13 cellular contexts compared by ENCODE assay signal in the genomic region with DNA sequence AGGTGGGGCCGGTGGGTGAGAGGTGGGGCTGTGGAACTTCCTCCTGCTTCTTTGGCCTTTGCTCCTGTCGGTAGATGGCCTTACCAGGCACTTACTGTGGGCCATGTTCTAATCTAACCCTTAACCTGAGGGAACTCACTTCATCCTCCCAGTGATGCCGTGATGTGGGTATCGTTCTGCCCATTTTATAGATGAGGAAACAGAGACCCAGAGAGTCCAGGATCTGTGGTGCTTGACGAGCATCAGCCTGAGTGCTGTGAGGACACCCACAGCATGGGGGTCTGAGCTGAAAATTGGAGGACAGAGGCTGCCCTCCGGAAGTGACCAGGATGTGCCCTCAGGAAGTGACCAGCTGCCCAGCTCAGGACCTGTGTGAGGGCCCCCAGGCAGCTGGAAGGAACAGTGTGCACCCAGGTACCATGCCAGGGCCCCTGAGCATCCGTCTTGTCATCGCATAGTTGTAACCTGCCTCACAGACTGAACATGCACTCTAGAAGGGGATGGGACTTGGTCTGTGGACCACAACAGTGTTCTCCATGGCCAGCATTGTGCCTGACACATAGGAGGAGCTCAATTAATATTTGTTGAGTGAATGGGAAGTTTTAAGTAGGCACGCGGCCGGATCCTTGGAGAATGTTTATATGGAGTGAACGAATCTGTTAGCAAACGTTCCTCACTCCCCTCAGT. TPM values are rescaled to one million over a fixed set of nuclear protein-coding genes. Genes with fewer than 3 reads are reported as not detected.
A peak's percentile ranks its signal among the peaks of the same experiment; 100 is the strongest.
DNase-seq lines count a peak whose midpoint lies in the region; ATAC-seq, FAIRE-seq and TF ChIP-seq lines count a peak whose summit lies in the region.
"Had no signal": no experiment of that assay in that cellular context is flagged by ENCODE, and none has a peak within 500 bp of the region (broad histone marks: within the 10 kb centered on the region; RNA-seq: fewer than 3 reads in every experiment).

No MANE protein-coding gene starts in this region.

- TF ChIP-seq CTCF in HepG2 (CRISPR knock-in tag; IDR thresholded peaks at IDR 0.05) (no peak), right lobe of liver (IDR thresholded peaks at IDR 0.05) (no peak), mammary epithelial cell (conservative IDR thresholded peaks at IDR 0.05 in 1 of 2, IDR thresholded peaks at IDR 0.05 in 1 of 2; ENCODE audit: extremely low read depth in 1 of 2, insufficient read depth in 1 of 2, low read depth in 1 of 2, low read length in 2 of 2) (no peak), vagina (IDR thresholded peaks at IDR 0.05) (no peak)

- no peaks in the 10 kb centered on the region for H3K9me3 ChIP-seq in HepG2 (ENCODE audit: low read length)
- no peaks in the 10 kb centered on the region for H3K9me3 ChIP-seq in right lobe of liver
- no peaks in the 10 kb centered on the region for H3K9me3 ChIP-seq in mammary epithelial cell (replicated peaks; ENCODE audit: insufficient read depth, low read length)
- H3K9me3 ChIP-seq in vagina = no peaks in the 10 kb centered on the region

- dilution Hi-C loops in mammary epithelial cell (cut with HindIII; ENCODE audit: low sequenced_read_pairs) = no loop called here

- no peak for ATAC-seq in HepG2
- no peak for ATAC-seq in right lobe of liver
- no peak for ATAC-seq in naive B cell (ENCODE audit: low read depth in 2 of 2)

- POLR2A ChIA-PET in HepG2 (lab: Yijun Ruan, JAX) = no interaction called here

- no peaks in the 10 kb centered on the region for H3K9me3 Mint-ChIP-seq in naive B cell
- H3K9me3 Mint-ChIP-seq in T-helper 2 cell treated with Interferon-gamma antibody and Interleukin-4, amounts not matched to agents 5 μg/mL and 100 μg/mL, for 36 hours = no peaks in the 10 kb centered on the region
- H3K9me3 Mint-ChIP-seq: stimulated activated naive CD8-positive, alpha-beta T cell treated with anti-CD3 and anti-CD28 coated beads, Interleukin-15, Interleukin-2, amounts not matched to agents 100 ng/mL and 50 ng/mL, for 24 hours had no signal

- H3K4me3 Mint-ChIP-seq in naive B cell = peak overlapping the region in 4 of 8 donors; percentile 39 to 84 (median 56)
- H3K4me3 Mint-ChIP-seq in T-helper 2 cell treated with Interferon-gamma antibody and Interleukin-4, amounts not matched to agents 5 μg/mL and 100 μg/mL, for 36 hours = no peak overlapping the region
- H3K4me3 Mint-ChIP-seq: stimulated activated naive CD8-positive, alpha-beta T cell treated with anti-CD3 and anti-CD28 coated beads, Interleukin-15, Interleukin-2, amounts not matched to agents 100 ng/mL and 50 ng/mL, for 24 hours had no signal

- H3K27me3 Mint-ChIP-seq in naive B cell = no peaks in the 10 kb centered on the region
- no peaks in the 10 kb centered on the region for H3K27me3 Mint-ChIP-seq in T-helper 2 cell treated with Interferon-gamma antibody and Interleukin-4, amounts not matched to agents 5 μg/mL and 100 μg/mL, for 36 hours (ENCODE audit: low read depth)

- TF ChIP-seq EP300 in HepG2 (IDR thresholded peaks at IDR 0.05; ENCODE audit: low read depth in 2 of 2, low read length in 2 of 2) (no peak), HepG2 (CRISPR knock-in tag; IDR thresholded peaks at IDR 0.05; ENCODE audit: borderline replicate concordance) (no peak)

- H4K20me1 ChIP-seq in HepG2 (ENCODE audit: insufficient read depth, low read length) (peaks cover 88% of the 10 kb centered on the region), mammary epithelial cell (ENCODE audit: insufficient read depth, low read length) (no peaks in the 10 kb centered on the region)

- peaks cover 97% of the 10 kb centered on the region for H3K4me1 ChIP-seq in HepG2 (ENCODE audit: insufficient read depth, low read length)
- peaks cover 0 to 82% (median 41%) of the 10 kb centered on the region in 4 donors for H3K4me1 ChIP-seq in right lobe of liver
- H3K4me1 ChIP-seq in mammary epithelial cell (ENCODE audit: insufficient read depth, low read length) = peaks cover 54% of the 10 kb centered on the region
- peaks cover 83% of the 10 kb centered on the region for H3K4me1 ChIP-seq in vagina

- intact Hi-C loops in HepG2 (cut with micrococcal nuclease; ENCODE audit: unreplicated experiment) (no loop called here), right lobe of liver (cut with DNase I) (no loop called here), mammary epithelial cell (cut with micrococcal nuclease) (no loop called here), vagina (cut with DNase I) (no loop called here)

- in situ Hi-C loops in HepG2 (cut with HindIII; ENCODE audit: extremely low pct_ligation_motif_present, low pct_unique_long_range_greater_than_20kb) (no loop called here), mammary epithelial cell (cut with MboI; ENCODE audit: low sequenced_read_pairs in 2 of 2) (no loop called here)

- H3K4me2 ChIP-seq in HepG2 (ENCODE audit: low read depth, low read length) = no peak overlapping the region; the same call in 1 of the 2 replicates
- H3K4me2 ChIP-seq in mammary epithelial cell (ENCODE audit: insufficient read depth, low read depth, low read length) = no peak overlapping the region
- H3K4me2 ChIP-seq: PC-9 had no signal

- H2AFZ ChIP-seq in HepG2 (ENCODE audit: low read length) (no peak overlapping the region), mammary epithelial cell (ENCODE audit: low read depth, low read length) (no peak overlapping the region)
- H2AFZ ChIP-seq: PC-9 had no signal

- TF ChIP-seq POLR2A in HepG2 (IDR thresholded peaks at IDR 0.05; ENCODE audit: insufficient read depth in 1 of 2, low read depth in 2 of 2, low read length in 2 of 2) (no peak), right lobe of liver (IDR thresholded peaks at IDR 0.05) (no peak), vagina (IDR thresholded peaks at IDR 0.05) (no peak)

- H3K27me3 ChIP-seq in HepG2 (ENCODE audit: control insufficient read depth in 1 of 2, insufficient read depth in 2 of 2, low read length in 2 of 2) (no peaks in the 10 kb centered on the region), right lobe of liver (no peaks in the 10 kb centered on the region), mammary epithelial cell (ENCODE audit: insufficient read depth, low read length) (no peaks in the 10 kb centered on the region), vagina (no peaks in the 10 kb centered on the region)

- no peak for FAIRE-seq in HepG2 (lab: Jason Lieb, UNC)

- BruUV-seq in HepG2 (replicated peaks; lab: Mats Ljungman, UMichigan) (no TSS peak), mammary epithelial cell (replicated peaks; lab: Mats Ljungman, UMichigan) (no TSS peak)

- CTCF ChIA-PET in HepG2 (lab: Yijun Ruan, JAX; ENCODE audit: low intra/inter-chr PET ratio, low total read pairs) = no interaction called here
- CTCF ChIA-PET in mammary epithelial cell (lab: Charles Lee; ENCODE audit: low non-redundant PET) = interaction anchor here (0.7 kb wide), 1 partner anchor 612 kb away, joined by 3 read pairs; no protein-coding TSS in a partner anchor

- H3K4me3 ChIP-seq in HepG2 (replicated peaks in 1 of 3; ENCODE audit: insufficient read depth in 1 of 3, low read depth in 2 of 3, low read length in 3 of 3) (no peak overlapping the region), right lobe of liver (no peak overlapping the region), mammary epithelial cell (replicated peaks in 1 of 3; ENCODE audit: insufficient read depth in 1 of 3, low read depth in 2 of 3, low read length in 3 of 3) (no peak overlapping the region), vagina (no peak overlapping the region)
- H3K4me3 ChIP-seq: PC-9 had no signal

- H3K27ac Mint-ChIP-seq in naive B cell = peak overlapping the region in 5 of 6 donors; percentile 90 to 94 (median 94)
- H3K27ac Mint-ChIP-seq in T-helper 2 cell treated with Interferon-gamma antibody and Interleukin-4, amounts not matched to agents 5 μg/mL and 100 μg/mL, for 36 hours = no peak overlapping the region
- H3K27ac Mint-ChIP-seq: stimulated activated naive CD8-positive, alpha-beta T cell treated with anti-CD3 and anti-CD28 coated beads, Interleukin-15, Interleukin-2, amounts not matched to agents 100 ng/mL and 50 ng/mL, for 24 hours had no signal

- 90% methylated on average over 7 of the region's 13 CpGs for WGBS in HepG2 (ENCODE audit: low lambda C conversion rate)
- WGBS in right lobe of liver (ENCODE audit: insufficient coverage, low coverage, low lambda C conversion rate, missing lambda C conversion rate) = 77% methylated on average over 9 of the region's 13 CpGs
- 95% methylated on average over 13 of the region's 13 CpGs for WGBS in mammary epithelial cell (ENCODE audit: low coverage, missing lambda C conversion rate)

- peaks cover 54 to 92% (median 80%) of the 10 kb centered on the region in 3 donors for H3K4me1 Mint-ChIP-seq in naive B cell
- peaks cover 10% of the 10 kb centered on the region for H3K4me1 Mint-ChIP-seq in T-helper 2 cell treated with Interferon-gamma antibody and Interleukin-4, amounts not matched to agents 5 μg/mL and 100 μg/mL, for 36 hours (ENCODE audit: low read depth)

- no peaks in the 10 kb centered on the region for H3K36me3 Mint-ChIP-seq in naive B cell
- peaks cover 10% of the 10 kb centered on the region for H3K36me3 Mint-ChIP-seq in T-helper 2 cell treated with Interferon-gamma antibody and Interleukin-4, amounts not matched to agents 5 μg/mL and 100 μg/mL, for 36 hours (ENCODE audit: low read depth)

- peaks cover 6 to 53% of the 10 kb centered on the region in 2 experiments for H3K36me3 ChIP-seq in HepG2 (replicated peaks in 1 of 2; ENCODE audit: control insufficient read depth in 1 of 2, insufficient read depth in 2 of 2, low read length in 2 of 2)
- no peaks in the 10 kb centered on the region for H3K36me3 ChIP-seq in right lobe of liver
- H3K36me3 ChIP-seq in mammary epithelial cell (ENCODE audit: insufficient read depth, low read length) = peaks cover 4% of the 10 kb centered on the region
- H3K36me3 ChIP-seq in vagina = no peaks in the 10 kb centered on the region

- H3K27ac ChIP-seq in HepG2 (ENCODE audit: extremely low read length, insufficient read depth, low read length) (no peak overlapping the region), right lobe of liver (peak overlapping the region in 1 of 3 donors; percentile 53), mammary epithelial cell (ENCODE audit: insufficient read depth, low read depth, low read length) (peak overlapping the region; percentile 82), vagina (peak overlapping the region; percentile 10)
- H3K27ac ChIP-seq: PC-9 had no signal

- H3K9ac ChIP-seq in HepG2 (ENCODE audit: insufficient read depth, low read depth, low read length) (no peak overlapping the region), mammary epithelial cell (ENCODE audit: insufficient read depth, low read length) (no peak overlapping the region)

- TF ChIP-seq RAD21 in HepG2 (CRISPR knock-in tag; IDR thresholded peaks at IDR 0.05) = no peak

- DNase-seq in HepG2 (ENCODE audit: low spot score) (no peak), right lobe of liver (no peak), mammary epithelial cell (no peak), naive B cell (no peak), vagina (ENCODE audit: extremely low spot score in 2 of 2) (no peak), NCI-H1092 (lab: John Stamatoyannopoulos, UW) (no peak), NCI-H2029 treated with DMSO at 0.1 percent for 48 hours (lab: John Stamatoyannopoulos, UW) (no peak)
- no peak for DNase-seq in T-helper 2 cell treated with Interferon-gamma antibody and Interleukin-4, amounts not matched to agents 5 μg/mL and 100 μg/mL, for 36 hours (ENCODE audit: low spot score)
- DNase-seq: ACHN, activated T-cell treated with anti-CD3 and anti-CD28 coated beads for 4 hours, DND-41 had no signal

- peaks cover 98% of the 10 kb centered on the region for H3K79me2 ChIP-seq in HepG2 (ENCODE audit: insufficient read depth, low read length)
- peaks cover 97% of the 10 kb centered on the region for H3K79me2 ChIP-seq in mammary epithelial cell (ENCODE audit: insufficient read depth, low read length)

RNA-seq across cellular contexts. Expression of a gene that starts 8.5 kb away (rescaled TPM):
- 30.4 and 44.7 TPM in 2 replicates for total RNA-seq in HepG2 (2016; rRNA removed; fragmentation: Illumina TruSeq; extraction: Trizol)
- 24.6 and 26.3 TPM in 2 replicates for total RNA-seq in HepG2 (2016; cell fraction: cytosol; rRNA removed; fragmentation: Illumina TruSeq; extraction: Trizol; ENCODE audit: low read depth)
- total RNA-seq in HepG2 (2016; cell fraction: insoluble cytoplasmic fraction; rRNA removed; fragmentation: Illumina TruSeq; extraction: Trizol) = 33.2 and 37.5 TPM in 2 replicates
- total RNA-seq in HepG2 (2016; cell fraction: membrane; rRNA removed; fragmentation: Illumina TruSeq; extraction: Trizol) = 49.4 and 52.7 TPM in 2 replicates
- total RNA-seq in HepG2 (2016; cell fraction: nucleus; rRNA removed; fragmentation: Illumina TruSeq; extraction: Trizol) = 18.1 and 19.8 TPM in 2 replicates
- 119 and 127 TPM in 2 replicates for polyA plus RNA-seq in HepG2 (2011; rRNA removed)
- polyA plus RNA-seq in HepG2 (2011; cell fraction: cytosol; rRNA removed) = 131 and 138 TPM in 2 replicates
- polyA plus RNA-seq in HepG2 (2011; cell fraction: nucleus; rRNA removed) = 94.1 and 101 TPM in 2 replicates
- polyA plus RNA-seq in HepG2 (2012) = 75.9 and 86.0 TPM in 2 replicates
- polyA plus RNA-seq in HepG2 (2016; cell fraction: cytosol; fragmentation: Illumina TruSeq; extraction: Trizol; ENCODE audit: low read depth) = 55.6 and 62.7 TPM in 2 replicates
- polyA plus RNA-seq in HepG2 (2016; cell fraction: insoluble cytoplasmic fraction; fragmentation: Illumina TruSeq; extraction: Trizol; ENCODE audit: low read depth) = 71.0 and 74.4 TPM in 2 replicates
- polyA plus RNA-seq in HepG2 (2016; cell fraction: membrane; fragmentation: Illumina TruSeq; extraction: Trizol; ENCODE audit: low read depth) = 68.1 and 79.5 TPM in 2 replicates
- polyA plus RNA-seq in HepG2 (2016; cell fraction: nucleus; fragmentation: Illumina TruSeq; extraction: Trizol; ENCODE audit: insufficient read depth, low read depth) = 41.9 and 42.8 TPM in 2 replicates
- 13.4 and 281 TPM in 2 replicates for polyA minus RNA-seq in HepG2 (2011; rRNA and poly(A)+ RNA removed; ENCODE audit: low replicate concordance)
- 74.6 and 87.4 TPM in 2 replicates for polyA minus RNA-seq in HepG2 (2011; cell fraction: cytosol; rRNA and poly(A)+ RNA removed)
- polyA minus RNA-seq in HepG2 (2011; cell fraction: nucleus; rRNA and poly(A)+ RNA removed) = 49.3 and 50.8 TPM in 2 replicates
- 100 to 1,000 TPM in 1 of 6 experiments, 10 to 100 TPM in 5; 61.6 to 128 (median 67.5) TPM for total RNA-seq in right lobe of liver
- total RNA-seq in mammary epithelial cell = 10 to 100 TPM; 41.3 to 41.7 TPM
- 50.6 TPM for polyA plus RNA-seq in mammary epithelial cell
- polyA minus RNA-seq in mammary epithelial cell = 68.8 TPM
- 10 to 100 TPM in 2 of 6 donors, 1 to 10 TPM in 4; 4.5 to 15.2 (median 8.0) TPM for polyA plus RNA-seq in naive B cell (ENCODE audit: low read depth in 6 of 6)
- total RNA-seq in vagina = 44.4 TPM
